Comparison of ENCODE assay signal across 15 cellular contexts in genomic region chr18:9694174-9694573, GRCh38.
"Had no signal": no experiment of that assay in that cellular context is flagged by ENCODE, and none has a peak within 500 bp of the region (broad histone marks: within the 10 kb centered on the region; RNA-seq: fewer than 3 reads in every experiment).

No MANE protein-coding gene starts in this region.

- H3K27me3 ChIP-seq: MG63, SJSA1 had no signal

- DNase-seq: Karpas-422, KG1, MG63, NCI-H1092 treated with DMSO at 0.1 percent for 48 hours, NCI-H1436, NCI-H187, NCI-H2029 treated with DMSO at 0.1 percent for 48 hours, NCI-H2171 treated with DMSO at 0.1 percent for 48 hours, NCI-H774, Right ventricle myocardium superior, RPMI8226, SIG-M5 had no signal

- H3K36me3 ChIP-seq: MG63, SJSA1 had no signal

- H3K4me3 ChIP-seq: MG63, SJSA1, SK-N-MC had no signal

- FAIRE-seq: RCC 7860 had no signal

- H3K9me3 ChIP-seq: MG63, SJSA1 had no signal

- H3K27ac ChIP-seq: SJSA1, SK-N-MC had no signal
